In genomic region chrX:140822184-140822583, GRCh38 we compare ENCODE assay signal across 30 cellular contexts.
"Had no signal": no experiment of that assay in that cellular context is flagged by ENCODE, and none has a peak within 500 bp of the region (broad histone marks: within the 10 kb centered on the region; RNA-seq: fewer than 3 reads in every experiment).

No MANE protein-coding gene starts in this region.

- DNase-seq: activated CD8-positive, alpha-beta memory T cell treated with anti-CD3 and anti-CD28 coated beads for 24 hours; activated naive CD4-positive, alpha-beta T cell; activated naive CD8-positive, alpha-beta T cell treated with anti-CD3 and anti-CD28 coated beads for 36 hours; activated T-cell treated with anti-CD3 and anti-CD28 coated beads, Interleukin-2, amount 50 U/mL, for 1 hour; adrenal gland; aorta; cerebellar nuclear complex; colonic mucosa; effector memory CD4-positive, alpha-beta T cell; glutamatergic neuron; islet precursor cell; left cardiac atrium; left ventricle myocardium superior; mucosa of descending colon; posterior cingulate gyrus; right lobe of liver; stimulated activated CD4-positive, alpha-beta T cell treated with anti-CD3 and anti-CD28 coated beads, Interleukin-4, amount 100 ng/mL, for 24 hours; stimulated activated naive CD8-positive, alpha-beta T cell treated with anti-CD3 and anti-CD28 coated beads, Interleukin-15, amount 100 ng/mL, for 72 hours; substantia nigra; T1000; uterus; WERI-Rb-1 had no signal

- H3K4me3 Mint-ChIP-seq: activated naive CD8-positive, alpha-beta T cell treated with anti-CD3 and anti-CD28 coated beads for 36 hours; brain; natural killer cell treated with Interleukin-12 subunit alpha and Interleukin-12 subunit beta and Interleukin-15 and Interleukin-18, amount 100 ng/mL, for 72 hours; stimulated activated effector memory CD8-positive, alpha-beta T cell treated with anti-CD3 and anti-CD28 coated beads, Interleukin-12 subunit alpha, Interleukin-12 subunit beta, amount 100 ng/mL, for 72 hours; stimulated activated naive CD8-positive, alpha-beta T cell treated with anti-CD3 and anti-CD28 coated beads, Interleukin-15, amount 100 ng/mL, for 72 hours; type B pancreatic cell had no signal

- H3K79me2 ChIP-seq: hepatocyte had no signal

- H2AFZ ChIP-seq: hepatocyte had no signal

- H3K27me3 ChIP-seq: cardiac muscle cell, colonic mucosa, hepatocyte, uterus had no signal

- H3K36me3 ChIP-seq: adrenal gland, cardiac muscle cell, colonic mucosa, right lobe of liver, uterus, WERI-Rb-1 had no signal

- H3K27ac ChIP-seq: adrenal gland, cardiac muscle cell, colonic mucosa, hepatocyte, right lobe of liver, uterus, WERI-Rb-1 had no signal

- H3K4me2 ChIP-seq: hepatocyte had no signal

- H3K36me3 Mint-ChIP-seq: activated naive CD8-positive, alpha-beta T cell treated with anti-CD3 and anti-CD28 coated beads for 36 hours; brain; natural killer cell treated with Interleukin-12 subunit alpha and Interleukin-12 subunit beta and Interleukin-15 and Interleukin-18, amount 100 ng/mL, for 72 hours; stimulated activated effector memory CD8-positive, alpha-beta T cell treated with anti-CD3 and anti-CD28 coated beads, Interleukin-12 subunit alpha, Interleukin-12 subunit beta, amount 100 ng/mL, for 72 hours; type B pancreatic cell had no signal

- H3K4me1 Mint-ChIP-seq: activated naive CD8-positive, alpha-beta T cell treated with anti-CD3 and anti-CD28 coated beads for 36 hours; brain; stimulated activated effector memory CD8-positive, alpha-beta T cell treated with anti-CD3 and anti-CD28 coated beads, Interleukin-12 subunit alpha, Interleukin-12 subunit beta, amount 100 ng/mL, for 72 hours had no signal

- H3K27ac Mint-ChIP-seq: activated naive CD8-positive, alpha-beta T cell treated with anti-CD3 and anti-CD28 coated beads for 36 hours; brain; stimulated activated effector memory CD8-positive, alpha-beta T cell treated with anti-CD3 and anti-CD28 coated beads, Interleukin-12 subunit alpha, Interleukin-12 subunit beta, amount 100 ng/mL, for 72 hours; stimulated activated naive CD8-positive, alpha-beta T cell treated with anti-CD3 and anti-CD28 coated beads, Interleukin-15, amount 100 ng/mL, for 72 hours; type B pancreatic cell had no signal

- H3K9me3 ChIP-seq: adrenal gland, colonic mucosa, mucosa of descending colon, right lobe of liver, uterus had no signal

- H3K4me3 ChIP-seq: adrenal gland, cardiac muscle cell, colonic mucosa, hepatocyte, mucosa of descending colon, right lobe of liver, uterus had no signal

- H3K27me3 Mint-ChIP-seq: activated naive CD8-positive, alpha-beta T cell treated with anti-CD3 and anti-CD28 coated beads for 36 hours; stimulated activated naive CD8-positive, alpha-beta T cell treated with anti-CD3 and anti-CD28 coated beads, Interleukin-15, amount 100 ng/mL, for 72 hours; type B pancreatic cell had no signal

- H3K4me1 ChIP-seq: adrenal gland, colonic mucosa, right lobe of liver, uterus had no signal

- FAIRE-seq: frontal cortex had no signal

- ATAC-seq: activated CD4-positive, CD25-positive, alpha-beta regulatory T cell treated with anti-CD3 and anti-CD28 coated beads, Interleukin-2, amount 50 U/mL, for 24 hours; left cardiac atrium; left ventricle myocardium superior; mucosa of descending colon; natural killer cell treated with Interleukin-12 subunit alpha and Interleukin-12 subunit beta and Interleukin-15 and Interleukin-18, amount 100 ng/mL, for 72 hours; right lobe of liver; stimulated activated effector memory CD8-positive, alpha-beta T cell treated with anti-CD3 and anti-CD28 coated beads, Interleukin-12 subunit alpha, Interleukin-12 subunit beta, amount 100 ng/mL, for 72 hours; stimulated activated naive CD8-positive, alpha-beta T cell treated with anti-CD3 and anti-CD28 coated beads, Interleukin-15, amount 100 ng/mL, for 72 hours had no signal
